17 cellular contexts compared by ENCODE assay signal in the genomic region with DNA sequence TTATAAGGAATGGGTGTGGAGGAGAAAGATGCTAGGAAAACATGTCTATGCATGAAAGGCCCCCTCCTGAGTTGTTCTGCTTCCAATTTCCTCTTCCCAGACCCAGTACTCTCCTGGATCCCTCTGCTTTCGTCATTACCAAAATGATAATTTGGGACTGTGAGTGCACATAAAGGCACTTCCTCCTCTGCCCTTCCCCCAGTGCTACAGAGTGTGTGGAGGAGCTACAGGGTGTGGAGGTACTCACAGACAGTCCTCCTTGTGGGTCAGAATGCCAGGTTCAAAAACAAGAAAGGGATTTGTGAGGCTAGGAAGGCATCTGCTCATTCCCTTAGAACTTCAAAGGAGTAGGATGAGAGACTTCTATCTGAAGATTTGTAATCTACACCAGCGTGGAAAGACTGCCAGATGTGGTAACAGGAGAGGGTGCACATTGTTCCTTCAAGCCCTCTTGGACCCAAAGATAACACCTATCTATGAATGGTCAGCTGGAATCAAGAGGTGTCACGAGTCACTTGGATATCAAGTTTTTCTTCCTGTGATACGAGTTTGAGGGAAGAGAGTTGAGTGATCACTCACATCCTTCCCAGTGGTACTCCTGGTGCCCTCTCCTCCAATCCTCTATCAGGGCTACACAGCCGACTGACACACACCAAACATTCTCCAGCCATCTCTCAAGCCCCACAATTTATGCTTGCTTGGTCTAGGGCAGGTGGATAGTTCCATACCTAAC.
"Had no signal": no experiment of that assay in that cellular context is flagged by ENCODE, and none has a peak within 500 bp of the region (broad histone marks: within the 10 kb centered on the region; RNA-seq: fewer than 3 reads in every experiment).

No MANE protein-coding gene starts in this region.

- H3K4me1 ChIP-seq: sigmoid colon had no signal

- FAIRE-seq: frontal cortex, islet of Langerhans had no signal

- H3K9me3 ChIP-seq: body of pancreas, heart left ventricle, sigmoid colon had no signal

- H3K4me3 Mint-ChIP-seq: endodermal cell, nephron progenitor cell had no signal

- H3K36me3 ChIP-seq: heart left ventricle, sigmoid colon had no signal

- H3K27me3 ChIP-seq: body of pancreas, heart left ventricle, sigmoid colon had no signal

- DNase-seq: activated naive CD4-positive, alpha-beta T cell treated with anti-CD3 and anti-CD28 coated beads, Interleukin-2, amount 50 U/mL, for 16 hours; amniotic stem cell; body of pancreas; cerebellar nuclear complex; endodermal cell; heart left ventricle; nephron progenitor cell; sigmoid colon; stimulated activated CD4-positive, alpha-beta T cell treated with anti-CD3 and anti-CD28 coated beads, Interleukin-12 subunit alpha, Interleukin-12 subunit beta, amount 100 ng/mL, for 4 hours; stimulated activated CD4-positive, alpha-beta T cell treated with anti-CD3 and anti-CD28 coated beads, Interleukin-4, amount 100 ng/mL, for 1 hour; stimulated activated CD8-positive, alpha-beta memory T cell treated with anti-CD3 and anti-CD28 coated beads, Interleukin-4, amount 100 ng/mL, for 48 hours; T-helper 1 cell had no signal

- H3K4me3 ChIP-seq: body of pancreas, heart left ventricle, sigmoid colon had no signal

- H3K27ac Mint-ChIP-seq: activated T-helper 2 cell treated with anti-CD3 and anti-CD28 coated beads, Interferon-gamma antibody, Interleukin-2, Interleukin-4, amounts not matched to agents 10 μg/mL and 5 μg/mL and 100 μg/mL, durations not matched to agents 14 hours and 24 hours and 36 hours; endodermal cell; nephron progenitor cell had no signal

- H3K27ac ChIP-seq: body of pancreas, heart left ventricle, sigmoid colon had no signal

- H3K9me3 Mint-ChIP-seq: activated T-helper 2 cell treated with anti-CD3 and anti-CD28 coated beads, Interferon-gamma antibody, Interleukin-2, Interleukin-4, amounts not matched to agents 10 μg/mL and 5 μg/mL and 100 μg/mL, durations not matched to agents 14 hours and 24 hours and 36 hours; endodermal cell; nephron progenitor cell had no signal

- ATAC-seq: activated CD4-positive, CD25-positive, alpha-beta regulatory T cell treated with anti-CD3 and anti-CD28 coated beads, Interleukin-2, amount 50 U/mL, for 24 hours; body of pancreas; left lobe of liver had no signal
